Comparison of ENCODE assay signal across 10 cellular contexts in the genomic region with DNA sequence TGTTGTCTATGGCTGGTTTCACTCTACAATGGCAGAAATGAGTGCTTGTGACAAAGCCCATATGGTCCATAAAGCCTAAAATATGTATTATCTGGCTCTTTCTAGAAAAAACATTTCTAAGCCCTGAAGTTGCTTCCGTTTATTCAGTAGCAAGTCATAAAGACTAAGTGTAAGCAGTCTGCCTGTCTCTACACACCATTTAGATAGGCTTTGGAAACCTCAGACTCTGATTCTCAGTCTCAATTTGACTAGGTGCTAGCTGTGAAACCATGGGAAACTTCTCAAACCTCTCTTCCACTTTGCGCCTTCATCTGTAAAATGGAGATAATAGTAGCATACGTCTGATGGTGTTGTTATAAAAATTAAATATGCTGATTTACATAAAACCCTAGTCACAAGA.
"Had no signal": no experiment of that assay in that cellular context is flagged by ENCODE, and none has a peak within 500 bp of the region (broad histone marks: within the 10 kb centered on the region; RNA-seq: fewer than 3 reads in every experiment).

No MANE protein-coding gene starts in this region.

- H3K4me3 ChIP-seq: GM23338, HAP-1, K562 had no signal

- H3K4me1 Mint-ChIP-seq: GM23338 had no signal

- H3K36me3 ChIP-seq: HAP-1 had no signal

- H3K4me3 Mint-ChIP-seq: GM23338, HFFc6 had no signal

- H3K4me2 ChIP-seq: GM23338 had no signal

- FAIRE-seq: H1, HTR-8/SVneo, K562 had no signal

- DNase-seq: H7, HFFc6, IMR-90, KG1 had no signal

- H3K27ac Mint-ChIP-seq: GM23338, HFFc6 had no signal

- H3K9me3 ChIP-seq: HAP-1 had no signal

- H3K4me1 ChIP-seq: HAP-1 had no signal

- H2AFZ ChIP-seq: GM23338 had no signal

- ATAC-seq: GM23338, HCT116, K562 had no signal
